Comparison of ENCODE assay signal across 8 cellular contexts in the genomic region with DNA sequence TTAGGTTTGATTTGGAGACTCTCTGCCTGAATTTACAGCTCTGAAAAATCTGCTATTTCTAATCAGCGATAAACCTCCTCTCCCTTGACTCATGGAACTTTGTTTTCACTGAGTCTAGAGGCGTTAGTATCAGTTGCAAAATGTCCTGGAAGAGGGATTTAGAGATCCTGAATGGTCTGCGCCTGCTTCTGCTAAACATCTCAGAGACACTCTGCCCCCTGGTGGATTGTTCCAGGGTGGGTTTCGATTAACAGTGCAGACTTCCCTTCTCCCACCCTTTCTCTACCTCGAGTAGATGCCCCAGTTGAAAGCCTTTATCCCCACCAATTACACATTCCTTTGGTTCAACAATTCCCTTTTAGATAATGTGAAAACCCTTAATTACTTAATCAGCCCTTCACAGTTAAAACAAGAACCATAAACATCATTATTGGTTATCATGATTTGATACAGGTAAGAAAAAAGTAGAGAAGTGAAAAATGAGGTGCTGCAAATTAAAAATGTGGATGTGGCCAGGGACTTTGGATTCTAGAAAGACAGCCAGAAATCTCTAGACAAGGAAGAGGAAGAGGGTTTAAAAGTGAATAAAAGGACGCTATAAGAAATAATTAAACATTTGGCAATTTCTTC. TPM values are rescaled to one million over a fixed set of nuclear protein-coding genes. Genes with fewer than 3 reads are reported as not detected.
A peak's percentile ranks its signal among the peaks of the same experiment; 100 is the strongest.
DNase-seq lines count a peak whose midpoint lies in the region; ATAC-seq and TF ChIP-seq lines count a peak whose summit lies in the region.

No MANE protein-coding gene starts in this region.

- peak; percentile 35 to 46 (median 41) for TF ChIP-seq CTCF in vagina (IDR thresholded peaks at IDR 0.05)

- H3K27me3 ChIP-seq in mesendoderm (ENCODE audit: insufficient read depth, low read length, poor library complexity) (no peaks in the 10 kb centered on the region), vagina (no peaks in the 10 kb centered on the region)

- peaks cover 5% of the 10 kb centered on the region for H3K4me1 ChIP-seq in mesendoderm (ENCODE audit: control insufficient read depth, low read depth, low read length)
- H3K4me1 ChIP-seq in vagina: no peaks in the 10 kb centered on the region

- H2AK5ac ChIP-seq in mesendoderm (ENCODE audit: low read length): no peak overlapping the region

- H3K79me2 ChIP-seq in mesendoderm (ENCODE audit: control insufficient read depth, insufficient read depth, low read length): no peaks in the 10 kb centered on the region

- H2BK5ac ChIP-seq in mesendoderm (ENCODE audit: low read length): no peak overlapping the region

- intact Hi-C loops in vagina (cut with DNase I): no loop called here

- peak; percentile 8 for DNase-seq in NCI-H510A treated with DMSO at 0.1 percent for 48 hours (lab: John Stamatoyannopoulos, UW)
- DNase-seq in NCI-H510A (lab: John Stamatoyannopoulos, UW): no peak
- DNase-seq in HT1080 (ENCODE audit: low read depth): peak; percentile 80
- peak; percentile 56 to 61 for DNase-seq in SHP77 (lab: John Stamatoyannopoulos, UW)
- peak; percentile 4 for DNase-seq in effector CD8-positive, alpha-beta T cell (lab: John Stamatoyannopoulos, UW)
- DNase-seq in mesendoderm: peak; percentile 94
- DNase-seq in vagina (ENCODE audit: extremely low spot score in 2 of 2): no peak

- no peak overlapping the region for H2BK15ac ChIP-seq in mesendoderm (replicated peaks; ENCODE audit: low read depth)

- no peak overlapping the region for H2BK120ac ChIP-seq in mesendoderm (ENCODE audit: low read depth, low read length)

- H3K4me3 ChIP-seq in mesendoderm (ENCODE audit: low read length) (no peak overlapping the region), vagina (no peak overlapping the region)

- no peak overlapping the region for H3K56ac ChIP-seq in mesendoderm (ENCODE audit: low read length)

- H4K8ac ChIP-seq in mesendoderm (ENCODE audit: low read depth, low read length): no peak overlapping the region

- WGBS in mesendoderm (ENCODE audit: extremely low coverage, insufficient coverage, low lambda C conversion rate): no CpG with 5 or more reads among the region's 6 CpGs

- peak; percentile 81 for ATAC-seq in GM21381 (IDR thresholded peaks at IDR 0.05; ENCODE audit: unreplicated experiment)

- H3K4me2 ChIP-seq in mesendoderm (ENCODE audit: low read length): no peak overlapping the region

- no peak overlapping the region for H3K23ac ChIP-seq in mesendoderm (ENCODE audit: low read length)

- no peaks in the 10 kb centered on the region for H3K79me1 ChIP-seq in mesendoderm (ENCODE audit: low read length)

- H3K27ac ChIP-seq in mesendoderm (ENCODE audit: low read depth, low read length): no peak overlapping the region
- no peak overlapping the region for H3K27ac ChIP-seq in vagina

- no peak for TF ChIP-seq POLR2A in vagina (IDR thresholded peaks at IDR 0.05)

- no peaks in the 10 kb centered on the region for H3K9me3 ChIP-seq in vagina

- H3K4ac ChIP-seq in mesendoderm (ENCODE audit: low read depth, low read length): no peak overlapping the region

- H3K36me3 ChIP-seq in mesendoderm (ENCODE audit: control insufficient read depth, insufficient read depth, low read length) (no peaks in the 10 kb centered on the region), vagina (no peaks in the 10 kb centered on the region)

- peak overlapping the region; percentile 41 for H3K18ac ChIP-seq in mesendoderm (ENCODE audit: low read length)

- no peak overlapping the region for H4K5ac ChIP-seq in mesendoderm (ENCODE audit: low read length)

- no peak overlapping the region for H3K9ac ChIP-seq in mesendoderm (ENCODE audit: low read length)

RNA-seq across cellular contexts. Expression of a gene that starts 5.5 kb away (rescaled TPM):
- total RNA-seq in HT1080 (2014; rRNA removed; shearing (Covaris generic)): not detected in 2 replicates
- polyA plus RNA-seq in HT1080 (2015; cell fraction: cytosol; rRNA removed): 0.15 and 0.23 TPM in 2 replicates
- not detected in 2 replicates for polyA plus RNA-seq in HT1080 (2015; cell fraction: nucleus; rRNA removed)
- polyA plus RNA-seq in mesendoderm (2013, experiment 1 of 2): 0.38 TPM
- 0.42 TPM for polyA plus RNA-seq in mesendoderm (2013, experiment 2 of 2)
- total RNA-seq in vagina: not detected

Comparison
In these comparisons a context has a peak if more than half of its experiments do, and no peak if none do; other contexts are left out.
1. DNase-seq: peak in NCI-H510A treated with DMSO at 0.1 percent for 48 hours (single experiment), HT1080 (single experiment), SHP77 (2 of 2), effector CD8-positive, alpha-beta T cell (single experiment) and mesendoderm (single experiment); none in NCI-H510A (single experiment) and vagina (0 of 2).